In the genomic region with DNA sequence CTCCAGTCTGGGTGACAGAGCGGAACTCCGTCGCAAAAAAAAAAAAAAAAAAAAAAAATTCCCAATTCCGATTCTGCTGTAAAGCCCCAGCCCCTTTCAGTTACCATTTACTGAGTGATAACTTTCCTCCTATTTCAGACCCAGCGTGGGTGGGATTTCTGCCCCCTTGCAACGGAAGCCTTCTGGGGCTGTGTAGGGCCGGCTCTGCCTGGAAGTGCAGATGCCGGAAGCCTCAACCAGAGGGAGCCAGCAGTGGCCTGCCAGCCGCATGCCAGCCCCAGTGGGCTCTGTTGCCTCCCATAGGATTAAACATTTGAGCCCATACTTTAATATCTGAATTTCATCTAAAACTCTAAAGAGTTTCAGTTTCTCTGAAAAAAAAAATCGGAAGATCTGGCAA, we compare ENCODE assay signal across 1 cellular context.
TF ChIP-seq lines count a peak whose summit lies in the region.

No MANE protein-coding gene starts in this region.

TF ChIP-seq in IMR-90, 13 proteins besides CTCF, POLR2A, EP300 and RAD21:
- TF ChIP-seq MXI1 (IDR thresholded peaks at IDR 0.05; ENCODE audit: borderline replicate concordance, low read depth, low read length) = no peak
